ENCODE assay signal across 1 cellular context in the genomic region with DNA sequence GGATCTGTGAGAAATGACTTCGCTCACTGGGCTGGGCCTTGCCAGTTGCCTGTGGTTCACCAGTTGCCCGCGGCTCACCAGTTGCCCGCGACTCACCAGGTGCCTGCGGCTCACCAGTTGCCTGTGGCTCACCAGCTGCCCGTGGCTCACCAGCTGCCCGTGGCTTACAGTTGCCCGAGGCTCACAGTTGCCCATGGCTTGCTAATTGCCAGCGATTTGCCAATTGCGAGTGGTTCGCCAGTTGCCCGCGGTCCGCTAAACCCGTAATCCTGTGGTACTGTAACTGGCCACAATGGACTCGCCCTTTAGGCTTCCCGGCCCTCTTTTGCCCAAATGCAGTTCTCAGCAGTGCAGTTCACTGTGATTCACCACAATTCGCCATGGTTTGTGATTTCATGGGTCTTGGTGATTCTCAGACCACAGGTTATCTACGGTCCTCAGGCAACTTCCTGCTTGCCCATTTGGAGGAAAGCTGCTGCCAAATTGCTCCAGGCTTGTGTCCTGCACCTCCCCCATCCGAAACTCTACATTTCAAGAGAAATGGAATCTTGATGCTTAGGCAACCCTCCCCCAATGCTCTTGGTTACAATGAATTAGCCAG.
A peak's percentile ranks its signal among the peaks of the same experiment; 100 is the strongest.
TF ChIP-seq lines count a peak whose summit lies in the region.

No MANE protein-coding gene starts in this region.

TF ChIP-seq in HepG2, 621 proteins besides CTCF, POLR2A, EP300 and RAD21 (continued from another document and continues in another):
- TF ChIP-seq, protein P1, sequence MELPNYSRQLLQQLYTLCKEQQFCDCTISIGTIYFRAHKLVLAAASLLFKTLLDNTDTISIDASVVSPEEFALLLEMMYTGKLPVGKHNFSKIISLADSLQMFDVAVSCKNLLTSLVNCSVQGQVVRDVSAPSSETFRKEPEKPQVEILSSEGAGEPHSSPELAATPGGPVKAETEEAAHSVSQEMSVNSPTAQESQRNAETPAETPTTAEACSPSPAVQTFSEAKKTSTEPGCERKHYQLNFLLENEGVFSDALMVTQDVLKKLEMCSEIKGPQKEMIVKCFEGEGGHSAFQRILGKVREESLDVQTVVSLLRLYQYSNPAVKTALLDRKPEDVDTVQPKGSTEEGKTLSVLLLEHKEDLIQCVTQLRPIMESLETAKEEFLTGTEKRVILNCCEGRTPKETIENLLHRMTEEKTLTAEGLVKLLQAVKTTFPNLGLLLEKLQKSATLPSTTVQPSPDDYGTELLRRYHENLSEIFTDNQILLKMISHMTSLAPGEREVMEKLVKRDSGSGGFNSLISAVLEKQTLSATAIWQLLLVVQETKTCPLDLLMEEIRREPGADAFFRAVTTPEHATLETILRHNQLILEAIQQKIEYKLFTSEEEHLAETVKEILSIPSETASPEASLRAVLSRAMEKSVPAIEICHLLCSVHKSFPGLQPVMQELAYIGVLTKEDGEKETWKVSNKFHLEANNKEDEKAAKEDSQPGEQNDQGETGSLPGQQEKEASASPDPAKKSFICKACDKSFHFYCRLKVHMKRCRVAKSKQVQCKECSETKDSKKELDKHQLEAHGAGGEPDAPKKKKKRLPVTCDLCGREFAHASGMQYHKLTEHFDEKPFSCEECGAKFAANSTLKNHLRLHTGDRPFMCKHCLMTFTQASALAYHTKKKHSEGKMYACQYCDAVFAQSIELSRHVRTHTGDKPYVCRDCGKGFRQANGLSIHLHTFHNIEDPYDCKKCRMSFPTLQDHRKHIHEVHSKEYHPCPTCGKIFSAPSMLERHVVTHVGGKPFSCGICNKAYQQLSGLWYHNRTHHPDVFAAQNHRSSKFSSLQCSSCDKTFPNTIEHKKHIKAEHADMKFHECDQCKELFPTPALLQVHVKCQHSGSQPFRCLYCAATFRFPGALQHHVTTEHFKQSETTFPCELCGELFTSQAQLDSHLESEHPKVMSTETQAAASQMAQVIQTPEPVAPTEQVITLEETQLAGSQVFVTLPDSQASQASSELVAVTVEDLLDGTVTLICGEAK (IDR thresholded peaks at IDR 0.05) = no peak
- TF ChIP-seq, protein P1 (CRISPR knock-in tag; IDR thresholded peaks at IDR 0.05) = no peak
- TF ChIP-seq, protein P2, sequence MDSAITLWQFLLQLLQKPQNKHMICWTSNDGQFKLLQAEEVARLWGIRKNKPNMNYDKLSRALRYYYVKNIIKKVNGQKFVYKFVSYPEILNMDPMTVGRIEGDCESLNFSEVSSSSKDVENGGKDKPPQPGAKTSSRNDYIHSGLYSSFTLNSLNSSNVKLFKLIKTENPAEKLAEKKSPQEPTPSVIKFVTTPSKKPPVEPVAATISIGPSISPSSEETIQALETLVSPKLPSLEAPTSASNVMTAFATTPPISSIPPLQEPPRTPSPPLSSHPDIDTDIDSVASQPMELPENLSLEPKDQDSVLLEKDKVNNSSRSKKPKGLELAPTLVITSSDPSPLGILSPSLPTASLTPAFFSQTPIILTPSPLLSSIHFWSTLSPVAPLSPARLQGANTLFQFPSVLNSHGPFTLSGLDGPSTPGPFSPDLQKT (CRISPR knock-in tag; IDR thresholded peaks at IDR 0.05; ENCODE audit: borderline replicate concordance) = no peak
- no peak for TF ChIP-seq ZC3H13 (CRISPR knock-in tag; IDR thresholded peaks at IDR 0.05)
- TF ChIP-seq, protein P3, sequence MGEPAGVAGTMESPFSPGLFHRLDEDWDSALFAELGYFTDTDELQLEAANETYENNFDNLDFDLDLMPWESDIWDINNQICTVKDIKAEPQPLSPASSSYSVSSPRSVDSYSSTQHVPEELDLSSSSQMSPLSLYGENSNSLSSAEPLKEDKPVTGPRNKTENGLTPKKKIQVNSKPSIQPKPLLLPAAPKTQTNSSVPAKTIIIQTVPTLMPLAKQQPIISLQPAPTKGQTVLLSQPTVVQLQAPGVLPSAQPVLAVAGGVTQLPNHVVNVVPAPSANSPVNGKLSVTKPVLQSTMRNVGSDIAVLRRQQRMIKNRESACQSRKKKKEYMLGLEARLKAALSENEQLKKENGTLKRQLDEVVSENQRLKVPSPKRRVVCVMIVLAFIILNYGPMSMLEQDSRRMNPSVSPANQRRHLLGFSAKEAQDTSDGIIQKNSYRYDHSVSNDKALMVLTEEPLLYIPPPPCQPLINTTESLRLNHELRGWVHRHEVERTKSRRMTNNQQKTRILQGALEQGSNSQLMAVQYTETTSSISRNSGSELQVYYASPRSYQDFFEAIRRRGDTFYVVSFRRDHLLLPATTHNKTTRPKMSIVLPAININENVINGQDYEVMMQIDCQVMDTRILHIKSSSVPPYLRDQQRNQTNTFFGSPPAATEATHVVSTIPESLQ (CRISPR knock-in tag; conservative IDR thresholded peaks at IDR 0.05) = no peak
- TF ChIP-seq RBM22 (optimal IDR thresholded peaks at IDR 0.05; ENCODE audit: low read length) = no peak
- TF ChIP-seq, protein P4, sequence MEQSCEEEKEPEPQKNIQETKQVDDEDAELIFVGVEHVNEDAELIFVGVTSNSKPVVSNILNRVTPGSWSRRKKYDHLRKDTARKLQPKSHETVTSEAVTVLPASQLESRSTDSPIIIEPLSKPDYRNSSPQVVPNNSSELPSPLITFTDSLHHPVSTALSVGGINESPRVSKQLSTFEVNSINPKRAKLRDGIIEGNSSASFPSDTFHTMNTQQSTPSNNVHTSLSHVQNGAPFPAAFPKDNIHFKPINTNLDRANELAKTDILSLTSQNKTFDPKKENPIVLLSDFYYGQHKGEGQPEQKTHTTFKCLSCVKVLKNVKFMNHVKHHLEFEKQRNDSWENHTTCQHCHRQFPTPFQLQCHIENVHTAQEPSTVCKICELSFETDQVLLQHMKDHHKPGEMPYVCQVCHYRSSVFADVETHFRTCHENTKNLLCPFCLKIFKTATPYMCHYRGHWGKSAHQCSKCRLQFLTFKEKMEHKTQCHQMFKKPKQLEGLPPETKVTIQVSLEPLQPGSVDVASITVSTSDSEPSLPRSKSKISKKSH (CRISPR knock-in tag; IDR thresholded peaks at IDR 0.05; ENCODE audit: borderline replicate concordance) = peak; percentile 91
- no peak for TF ChIP-seq SRSF9 (IDR thresholded peaks at IDR 0.05; ENCODE audit: borderline replicate concordance, insufficient read depth, low read depth, low read length, poor library complexity, severe bottlenecking)
- TF ChIP-seq KDM2A (CRISPR knock-in tag; IDR thresholded peaks at IDR 0.05; ENCODE audit: borderline replicate concordance, low read depth) = no peak
- no peak for TF ChIP-seq TEAD3 (CRISPR knock-in tag; optimal IDR thresholded peaks at IDR 0.05; ENCODE audit: borderline replicate concordance)
- TF ChIP-seq, protein P5, sequence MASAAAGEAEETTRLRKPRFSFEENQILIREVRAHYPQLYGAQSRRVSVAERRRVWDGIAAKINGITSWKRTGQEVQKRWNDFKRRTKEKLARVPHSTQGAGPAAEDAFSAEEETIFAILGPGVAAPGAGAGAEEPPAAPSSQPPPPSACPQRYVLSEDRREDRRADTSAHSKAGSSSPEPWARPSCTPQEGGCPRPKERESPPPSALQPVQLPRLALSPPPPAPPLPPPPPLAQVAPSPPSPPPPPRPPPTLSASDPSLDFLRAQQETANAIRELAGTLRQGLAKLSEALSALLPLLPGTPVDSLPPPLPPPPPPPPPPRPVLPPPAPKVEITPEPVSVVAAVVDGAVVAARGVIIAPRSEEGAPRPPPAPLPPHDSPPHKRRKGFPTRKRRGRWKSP (CRISPR knock-in tag; IDR thresholded peaks at IDR 0.05) = no peak
- TF ChIP-seq NKX3-1 (CRISPR knock-in tag; IDR thresholded peaks at IDR 0.05) = no peak
- no peak for TF ChIP-seq KLF12 (CRISPR knock-in tag; IDR thresholded peaks at IDR 0.05; ENCODE audit: borderline replicate concordance)
- TF ChIP-seq TMF1 (CRISPR knock-in tag; IDR thresholded peaks at IDR 0.05; ENCODE audit: low read depth) = no peak
- TF ChIP-seq ZIK1 (CRISPR knock-in tag; IDR thresholded peaks at IDR 0.05; ENCODE audit: borderline replicate concordance, low read depth) = no peak
- no peak for TF ChIP-seq RAD51 (IDR thresholded peaks at IDR 0.05; ENCODE audit: borderline replicate concordance)
- TF ChIP-seq ZNF101 (CRISPR knock-in tag; IDR thresholded peaks at IDR 0.05; ENCODE audit: borderline replicate concordance, low read depth) = no peak
- no peak for TF ChIP-seq REL (CRISPR knock-in tag; conservative IDR thresholded peaks at IDR 0.05)
- TF ChIP-seq ELF3 (CRISPR knock-in tag; IDR thresholded peaks at IDR 0.05) = no peak
- TF ChIP-seq, protein P6, sequence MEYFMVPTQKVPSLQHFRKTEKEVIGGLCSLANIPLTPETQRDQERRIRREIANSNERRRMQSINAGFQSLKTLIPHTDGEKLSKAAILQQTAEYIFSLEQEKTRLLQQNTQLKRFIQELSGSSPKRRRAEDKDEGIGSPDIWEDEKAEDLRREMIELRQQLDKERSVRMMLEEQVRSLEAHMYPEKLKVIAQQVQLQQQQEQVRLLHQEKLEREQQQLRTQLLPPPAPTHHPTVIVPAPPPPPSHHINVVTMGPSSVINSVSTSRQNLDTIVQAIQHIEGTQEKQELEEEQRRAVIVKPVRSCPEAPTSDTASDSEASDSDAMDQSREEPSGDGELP (IDR thresholded peaks at IDR 0.05; ENCODE audit: borderline replicate concordance, low read depth) = no peak
- no peak for TF ChIP-seq ZNF354B (CRISPR knock-in tag; IDR thresholded peaks at IDR 0.05)
- no peak for TF ChIP-seq PHB2 (IDR thresholded peaks at IDR 0.05; ENCODE audit: partially characterized antibody)
- TF ChIP-seq, protein P7, sequence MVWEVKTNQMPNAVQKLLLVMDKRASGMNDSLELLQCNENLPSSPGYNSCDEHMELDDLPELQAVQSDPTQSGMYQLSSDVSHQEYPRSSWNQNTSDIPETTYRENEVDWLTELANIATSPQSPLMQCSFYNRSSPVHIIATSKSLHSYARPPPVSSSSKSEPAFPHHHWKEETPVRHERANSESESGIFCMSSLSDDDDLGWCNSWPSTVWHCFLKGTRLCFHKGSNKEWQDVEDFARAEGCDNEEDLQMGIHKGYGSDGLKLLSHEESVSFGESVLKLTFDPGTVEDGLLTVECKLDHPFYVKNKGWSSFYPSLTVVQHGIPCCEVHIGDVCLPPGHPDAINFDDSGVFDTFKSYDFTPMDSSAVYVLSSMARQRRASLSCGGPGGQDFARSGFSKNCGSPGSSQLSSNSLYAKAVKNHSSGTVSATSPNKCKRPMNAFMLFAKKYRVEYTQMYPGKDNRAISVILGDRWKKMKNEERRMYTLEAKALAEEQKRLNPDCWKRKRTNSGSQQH (CRISPR knock-in tag; IDR thresholded peaks at IDR 0.05; ENCODE audit: low read depth) = no peak
- no peak for TF ChIP-seq HNRNPK (IDR thresholded peaks at IDR 0.05; ENCODE audit: low read depth, low read length, poor library complexity, severe bottlenecking)
- TF ChIP-seq JUNB (CRISPR knock-in tag; IDR thresholded peaks at IDR 0.05; ENCODE audit: borderline replicate concordance) = no peak
- TF ChIP-seq, protein P8, sequence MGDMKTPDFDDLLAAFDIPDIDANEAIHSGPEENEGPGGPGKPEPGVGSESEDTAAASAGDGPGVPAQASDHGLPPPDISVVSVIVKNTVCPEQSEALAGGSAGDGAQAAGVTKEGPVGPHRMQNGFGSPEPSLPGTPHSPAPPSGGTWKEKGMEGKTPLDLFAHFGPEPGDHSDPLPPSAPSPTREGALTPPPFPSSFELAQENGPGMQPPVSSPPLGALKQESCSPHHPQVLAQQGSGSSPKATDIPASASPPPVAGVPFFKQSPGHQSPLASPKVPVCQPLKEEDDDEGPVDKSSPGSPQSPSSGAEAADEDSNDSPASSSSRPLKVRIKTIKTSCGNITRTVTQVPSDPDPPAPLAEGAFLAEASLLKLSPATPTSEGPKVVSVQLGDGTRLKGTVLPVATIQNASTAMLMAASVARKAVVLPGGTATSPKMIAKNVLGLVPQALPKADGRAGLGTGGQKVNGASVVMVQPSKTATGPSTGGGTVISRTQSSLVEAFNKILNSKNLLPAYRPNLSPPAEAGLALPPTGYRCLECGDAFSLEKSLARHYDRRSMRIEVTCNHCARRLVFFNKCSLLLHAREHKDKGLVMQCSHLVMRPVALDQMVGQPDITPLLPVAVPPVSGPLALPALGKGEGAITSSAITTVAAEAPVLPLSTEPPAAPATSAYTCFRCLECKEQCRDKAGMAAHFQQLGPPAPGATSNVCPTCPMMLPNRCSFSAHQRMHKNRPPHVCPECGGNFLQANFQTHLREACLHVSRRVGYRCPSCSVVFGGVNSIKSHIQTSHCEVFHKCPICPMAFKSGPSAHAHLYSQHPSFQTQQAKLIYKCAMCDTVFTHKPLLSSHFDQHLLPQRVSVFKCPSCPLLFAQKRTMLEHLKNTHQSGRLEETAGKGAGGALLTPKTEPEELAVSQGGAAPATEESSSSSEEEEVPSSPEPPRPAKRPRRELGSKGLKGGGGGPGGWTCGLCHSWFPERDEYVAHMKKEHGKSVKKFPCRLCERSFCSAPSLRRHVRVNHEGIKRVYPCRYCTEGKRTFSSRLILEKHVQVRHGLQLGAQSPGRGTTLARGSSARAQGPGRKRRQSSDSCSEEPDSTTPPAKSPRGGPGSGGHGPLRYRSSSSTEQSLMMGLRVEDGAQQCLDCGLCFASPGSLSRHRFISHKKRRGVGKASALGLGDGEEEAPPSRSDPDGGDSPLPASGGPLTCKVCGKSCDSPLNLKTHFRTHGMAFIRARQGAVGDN (CRISPR knock-in tag; IDR thresholded peaks at IDR 0.05) = peak; percentile 13; the same call in 1 of the 2 replicates
- TF ChIP-seq SRY (CRISPR knock-in tag; IDR thresholded peaks at IDR 0.05) = no peak
- TF ChIP-seq TRIM24 (CRISPR knock-in tag; IDR thresholded peaks at IDR 0.05) = no peak
